25 cellular contexts compared by ENCODE assay signal in the genomic region with DNA sequence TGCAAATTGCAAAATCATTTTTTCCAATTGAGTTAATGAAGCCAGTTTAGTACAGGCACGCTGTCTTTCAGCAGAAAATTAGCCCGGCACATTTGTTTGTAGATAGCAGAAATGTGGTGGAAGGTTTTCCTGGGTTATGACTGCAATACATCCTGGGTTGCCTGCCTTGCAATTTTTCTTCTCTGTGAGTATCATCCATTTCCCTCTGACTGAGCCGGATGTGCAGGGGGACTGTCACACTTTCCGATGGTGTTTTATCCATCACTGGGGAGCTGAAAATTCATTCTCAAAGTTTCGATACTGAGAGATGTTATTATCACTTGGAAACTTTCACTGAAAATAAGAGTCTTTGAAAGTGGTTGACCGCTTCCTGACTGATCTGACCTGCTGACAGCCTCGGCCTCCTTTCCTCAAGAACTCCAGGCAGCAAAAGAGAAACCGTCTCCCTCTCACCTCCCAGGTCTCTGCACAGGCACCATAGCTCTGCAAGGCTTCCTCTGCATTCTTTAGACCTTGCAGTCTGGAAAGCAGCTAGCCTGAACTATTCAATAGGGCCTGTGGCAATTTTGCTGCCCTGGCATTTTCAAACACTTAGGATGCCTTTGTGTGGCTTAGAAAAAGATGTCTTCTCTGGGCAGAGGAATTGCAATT.
DNase-seq lines count a peak whose midpoint lies in the region; ATAC-seq and TF ChIP-seq lines count a peak whose summit lies in the region.
"Had no signal": no experiment of that assay in that cellular context is flagged by ENCODE, and none has a peak within 500 bp of the region (broad histone marks: within the 10 kb centered on the region; RNA-seq: fewer than 3 reads in every experiment).

No MANE protein-coding gene starts in this region.

- no peak for TF ChIP-seq CTCF in RWPE1 (conservative IDR thresholded peaks at IDR 0.05; ENCODE audit: low read depth)

- no peaks in the 10 kb centered on the region for H3K27me3 Mint-ChIP-seq in activated CD4-positive, alpha-beta T cell treated with anti-CD3 and anti-CD28 coated beads, Interleukin-2, amount 10 ng/mL, durations not matched to agents 24 days and 14 days
- peaks cover 22% of the 10 kb centered on the region for H3K27me3 Mint-ChIP-seq in activated T-helper 17 cell treated with anti-CD3 and anti-CD28 coated beads, Interleukin-2, amount 50 U/mL, for 72 hours
- H3K27me3 Mint-ChIP-seq in natural killer cell treated with Interleukin-12 subunit alpha and Interleukin-12 subunit beta and Interleukin-15 and Interleukin-18, amount 100 ng/mL, for 72 hours: peaks cover 38 to 47% of the 10 kb centered on the region in 2 donors
- H3K27me3 Mint-ChIP-seq: activated B cell treated with CpG ODN at 0.5 μM for 24 hours had no signal

- CTCF ChIA-PET in RWPE1 (lab: Yijun Ruan, JAX): no interaction called here

- peak; percentile 10 for DNase-seq in activated CD4-positive, alpha-beta T cell treated with anti-CD3 and anti-CD28 coated beads for 48 hours
- no peak for DNase-seq in activated CD4-positive, alpha-beta T cell treated with anti-CD3 and anti-CD28 coated beads, Interleukin-2, amount 10 ng/mL, durations not matched to agents 24 days and 14 days
- peak; percentile 10 for DNase-seq in KBM-7
- DNase-seq in natural killer cell treated with Interleukin-12 subunit alpha and Interleukin-12 subunit beta and Interleukin-15 and Interleukin-18, amount 100 ng/mL, for 72 hours (ENCODE audit: low spot score): no peak
- no peak for DNase-seq in germinal center (ENCODE audit: low spot score)
- no peak for DNase-seq in RWPE1 (ENCODE audit: low spot score)
- DNase-seq: 8988T; activated B cell treated with CpG ODN at 0.5 μM for 24 hours; activated naive CD8-positive, alpha-beta T cell treated with anti-CD3 and anti-CD28 coated beads, Interleukin-2, amount 10 ng/mL, durations not matched to agents 7 days and 5 days; BE2C; body of pancreas; Calu3; effector memory CD8-positive, alpha-beta T cell; gastrocnemius medialis; NCI-H1436; NCI-H510A; SK-N-SH; stimulated activated CD4-positive, alpha-beta T cell treated with anti-CD3 and anti-CD28 coated beads, Interleukin-4, amount 100 ng/mL, for 24 hours; tibial artery had no signal

- POLR2A ChIA-PET in RWPE1 (lab: Yijun Ruan, JAX; ENCODE audit: low non-redundant PET): no interaction called here

- no peak overlapping the region for H3K27ac Mint-ChIP-seq in activated CD4-positive, alpha-beta T cell treated with anti-CD3 and anti-CD28 coated beads, Interleukin-2, amount 10 ng/mL, durations not matched to agents 24 days and 14 days
- no peak overlapping the region for H3K27ac Mint-ChIP-seq in activated T-helper 17 cell treated with anti-CD3 and anti-CD28 coated beads, Interleukin-2, amount 50 U/mL, for 72 hours
- no peak overlapping the region for H3K27ac Mint-ChIP-seq in natural killer cell treated with Interleukin-12 subunit alpha and Interleukin-12 subunit beta and Interleukin-15 and Interleukin-18, amount 100 ng/mL, for 72 hours
- H3K27ac Mint-ChIP-seq: activated B cell treated with CpG ODN at 0.5 μM for 24 hours; activated naive CD8-positive, alpha-beta T cell treated with anti-CD3 and anti-CD28 coated beads, Interleukin-2, amount 10 ng/mL, durations not matched to agents 7 days and 5 days; activated T-helper 1 cell treated with anti-CD3 and anti-CD28 coated beads, Interleukin-12 subunit alpha, Interleukin-12 subunit beta, Interleukin-2, Interleukin-4 antibody, amounts not matched to agents 30 ng/mL and 10 ng/mL and 1 ng/mL, durations not matched to agents 14 hours and 24 hours and 36 hours; effector memory CD8-positive, alpha-beta T cell; stimulated activated naive CD8-positive, alpha-beta T cell treated with anti-CD3 and anti-CD28 coated beads, Interleukin-15, Interleukin-2, amounts not matched to agents 100 ng/mL and 50 ng/mL, for 24 hours had no signal

- H3K4me3 Mint-ChIP-seq in activated CD4-positive, alpha-beta T cell treated with anti-CD3 and anti-CD28 coated beads, Interleukin-2, amount 10 ng/mL, durations not matched to agents 24 days and 14 days: no peak overlapping the region
- H3K4me3 Mint-ChIP-seq in activated T-helper 17 cell treated with anti-CD3 and anti-CD28 coated beads, Interleukin-2, amount 50 U/mL, for 72 hours: no peak overlapping the region
- peak overlapping the region; percentile 34 for H3K4me3 Mint-ChIP-seq in natural killer cell treated with Interleukin-12 subunit alpha and Interleukin-12 subunit beta and Interleukin-15 and Interleukin-18, amount 100 ng/mL, for 72 hours
- H3K4me3 Mint-ChIP-seq: activated B cell treated with CpG ODN at 0.5 μM for 24 hours; activated naive CD8-positive, alpha-beta T cell treated with anti-CD3 and anti-CD28 coated beads, Interleukin-2, amount 10 ng/mL, durations not matched to agents 7 days and 5 days; activated T-helper 1 cell treated with anti-CD3 and anti-CD28 coated beads, Interleukin-12 subunit alpha, Interleukin-12 subunit beta, Interleukin-2, Interleukin-4 antibody, amounts not matched to agents 30 ng/mL and 10 ng/mL and 1 ng/mL, durations not matched to agents 14 hours and 24 hours and 36 hours; stimulated activated naive CD8-positive, alpha-beta T cell treated with anti-CD3 and anti-CD28 coated beads, Interleukin-15, Interleukin-2, amounts not matched to agents 100 ng/mL and 50 ng/mL, for 24 hours had no signal

- in situ Hi-C loops in KBM-7 (cut with MboI; ENCODE audit: low pct_unique_long_range_greater_than_20kb, low sequenced_read_pairs): no loop called here

- H3K4me1 Mint-ChIP-seq in activated CD4-positive, alpha-beta T cell treated with anti-CD3 and anti-CD28 coated beads, Interleukin-2, amount 10 ng/mL, durations not matched to agents 24 days and 14 days: no peaks in the 10 kb centered on the region
- H3K4me1 Mint-ChIP-seq in activated T-helper 17 cell treated with anti-CD3 and anti-CD28 coated beads, Interleukin-2, amount 50 U/mL, for 72 hours: peaks cover 5% of the 10 kb centered on the region
- peaks cover 19 to 21% of the 10 kb centered on the region in 2 donors for H3K4me1 Mint-ChIP-seq in natural killer cell treated with Interleukin-12 subunit alpha and Interleukin-12 subunit beta and Interleukin-15 and Interleukin-18, amount 100 ng/mL, for 72 hours (ENCODE audit: low read depth in 2 of 2)
- H3K4me1 Mint-ChIP-seq: activated B cell treated with CpG ODN at 0.5 μM for 24 hours; activated naive CD8-positive, alpha-beta T cell treated with anti-CD3 and anti-CD28 coated beads, Interleukin-2, amount 10 ng/mL, durations not matched to agents 7 days and 5 days had no signal

- intact Hi-C loops in activated CD4-positive, alpha-beta T cell treated with anti-CD3 and anti-CD28 coated beads, Interleukin-2, amount 10 ng/mL, durations not matched to agents 24 days and 14 days (cut with micrococcal nuclease): no loop called here

- H3K36me3 Mint-ChIP-seq in activated CD4-positive, alpha-beta T cell treated with anti-CD3 and anti-CD28 coated beads, Interleukin-2, amount 10 ng/mL, durations not matched to agents 24 days and 14 days (ENCODE audit: low read depth): no peaks in the 10 kb centered on the region
- H3K36me3 Mint-ChIP-seq in activated T-helper 17 cell treated with anti-CD3 and anti-CD28 coated beads, Interleukin-2, amount 50 U/mL, for 72 hours (ENCODE audit: low read depth): no peaks in the 10 kb centered on the region
- peaks cover 11% of the 10 kb centered on the region for H3K36me3 Mint-ChIP-seq in natural killer cell treated with Interleukin-12 subunit alpha and Interleukin-12 subunit beta and Interleukin-15 and Interleukin-18, amount 100 ng/mL, for 72 hours
- H3K36me3 Mint-ChIP-seq: activated naive CD8-positive, alpha-beta T cell treated with anti-CD3 and anti-CD28 coated beads, Interleukin-2, amount 10 ng/mL, durations not matched to agents 7 days and 5 days had no signal

- peak; percentile 64 for ATAC-seq in activated T-helper 17 cell treated with anti-CD3 and anti-CD28 coated beads, Interleukin-2, amount 50 U/mL, for 72 hours (replicated peaks)
- ATAC-seq in natural killer cell treated with Interleukin-12 subunit alpha and Interleukin-12 subunit beta and Interleukin-15 and Interleukin-18, amount 100 ng/mL, for 72 hours: peak; percentile 78 to 81
- ATAC-seq in HG03175 (IDR thresholded peaks at IDR 0.05; ENCODE audit: unreplicated experiment): no peak
- ATAC-seq: body of pancreas; effector memory CD8-positive, alpha-beta T cell; gastrocnemius medialis had no signal

- no peak overlapping the region for H3K27ac ChIP-seq in RWPE1
- H3K27ac ChIP-seq: body of pancreas, esophagus muscularis mucosa, gastrocnemius medialis, HL-60, tibial artery had no signal

- H3K9me3 Mint-ChIP-seq in activated CD4-positive, alpha-beta T cell treated with anti-CD3 and anti-CD28 coated beads, Interleukin-2, amount 10 ng/mL, durations not matched to agents 24 days and 14 days: no peaks in the 10 kb centered on the region
- H3K9me3 Mint-ChIP-seq in activated T-helper 17 cell treated with anti-CD3 and anti-CD28 coated beads, Interleukin-2, amount 50 U/mL, for 72 hours: peaks cover 9% of the 10 kb centered on the region
- H3K9me3 Mint-ChIP-seq in natural killer cell treated with Interleukin-12 subunit alpha and Interleukin-12 subunit beta and Interleukin-15 and Interleukin-18, amount 100 ng/mL, for 72 hours: no peaks in the 10 kb centered on the region

Comparison
In these comparisons a context has a peak if more than half of its experiments do, and no peak if none do; other contexts are left out.
1. DNase-seq: peak in activated CD4-positive, alpha-beta T cell treated with anti-CD3 and anti-CD28 coated beads for 48 hours (single experiment) and KBM-7 (single experiment); none in activated CD4-positive, alpha-beta T cell treated with anti-CD3 and anti-CD28 coated beads, Interleukin-2, amount 10 ng/mL, durations not matched to agents 24 days and 14 days (single experiment), natural killer cell treated with Interleukin-12 subunit alpha and Interleukin-12 subunit beta and Interleukin-15 and Interleukin-18, amount 100 ng/mL, for 72 hours (single experiment), germinal center (single experiment) and RWPE1 (single experiment).